In the genomic region with DNA sequence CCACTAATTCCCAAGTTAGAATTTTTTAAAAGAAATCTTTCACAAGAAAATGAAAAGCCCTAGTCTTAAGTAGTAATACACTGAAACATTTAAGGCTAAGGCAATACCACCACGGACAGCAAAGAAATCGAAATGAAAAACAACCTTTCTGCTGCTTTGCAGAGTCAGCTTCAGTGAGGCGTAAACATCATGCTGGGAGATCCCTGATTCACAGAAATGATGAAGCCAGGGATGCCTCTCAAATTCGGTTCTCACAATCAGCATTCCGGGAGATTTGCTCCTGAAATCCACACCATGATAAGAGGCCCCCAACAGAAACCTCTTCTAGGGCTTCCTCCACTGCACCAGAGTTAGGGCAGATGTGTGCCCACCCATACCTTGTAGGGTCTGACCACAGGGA, we compare ENCODE assay signal across 2 cellular contexts.
TF ChIP-seq lines count a peak whose summit lies in the region.

No MANE protein-coding gene starts in this region.

TF ChIP-seq in SK-N-SH, 30 proteins besides CTCF, POLR2A, EP300 and RAD21:
- TF ChIP-seq, protein P1, sequence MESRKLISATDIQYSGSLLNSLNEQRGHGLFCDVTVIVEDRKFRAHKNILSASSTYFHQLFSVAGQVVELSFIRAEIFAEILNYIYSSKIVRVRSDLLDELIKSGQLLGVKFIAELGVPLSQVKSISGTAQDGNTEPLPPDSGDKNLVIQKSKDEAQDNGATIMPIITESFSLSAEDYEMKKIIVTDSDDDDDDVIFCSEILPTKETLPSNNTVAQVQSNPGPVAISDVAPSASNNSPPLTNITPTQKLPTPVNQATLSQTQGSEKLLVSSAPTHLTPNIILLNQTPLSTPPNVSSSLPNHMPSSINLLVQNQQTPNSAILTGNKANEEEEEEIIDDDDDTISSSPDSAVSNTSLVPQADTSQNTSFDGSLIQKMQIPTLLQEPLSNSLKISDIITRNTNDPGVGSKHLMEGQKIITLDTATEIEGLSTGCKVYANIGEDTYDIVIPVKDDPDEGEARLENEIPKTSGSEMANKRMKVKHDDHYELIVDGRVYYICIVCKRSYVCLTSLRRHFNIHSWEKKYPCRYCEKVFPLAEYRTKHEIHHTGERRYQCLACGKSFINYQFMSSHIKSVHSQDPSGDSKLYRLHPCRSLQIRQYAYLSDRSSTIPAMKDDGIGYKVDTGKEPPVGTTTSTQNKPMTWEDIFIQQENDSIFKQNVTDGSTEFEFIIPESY (IDR thresholded peaks at IDR 0.05; ENCODE audit: borderline replicate concordance, low read depth) = no peak
- TF ChIP-seq NFIC (IDR thresholded peaks at IDR 0.05; ENCODE audit: borderline replicate concordance) = no peak

TF ChIP-seq in HEK293T, 16 proteins besides CTCF, POLR2A, EP300 and RAD21 (continued from another document):
- TF ChIP-seq FOXK2 (IDR thresholded peaks at IDR 0.05) (no peak), NFRKB (IDR thresholded peaks at IDR 0.05) (no peak), ELF4 (IDR thresholded peaks at IDR 0.05) (no peak), HDGF (IDR thresholded peaks at IDR 0.05; ENCODE audit: borderline replicate concordance) (no peak), BHLHE40 (IDR thresholded peaks at IDR 0.05; ENCODE audit: borderline replicate concordance) (no peak), CTBP1 (IDR thresholded peaks at IDR 0.05; ENCODE audit: borderline replicate concordance) (no peak), ARNT (IDR thresholded peaks at IDR 0.05) (no peak), FOXM1 (IDR thresholded peaks at IDR 0.05; ENCODE audit: borderline replicate concordance) (no peak)
